In genomic region chr10:68954904-68955303, GRCh38 we compare ENCODE assay signal across 8 cellular contexts. TPM values are rescaled to one million over a fixed set of nuclear protein-coding genes. Genes with fewer than 3 reads are reported as not detected.
A peak's percentile ranks its signal among the peaks of the same experiment; 100 is the strongest.
DNase-seq lines count a peak whose midpoint lies in the region; ATAC-seq and TF ChIP-seq lines count a peak whose summit lies in the region.

No MANE protein-coding gene starts in this region.

- H3K9ac ChIP-seq in OCI-LY3 (ENCODE audit: low read length) (peak overlapping the region; percentile 94; the same call in 1 of the 2 replicates), endocrine pancreas (ENCODE audit: control insufficient read depth, insufficient read depth, low read length) (no peak overlapping the region)

- H3K9me3 Mint-ChIP-seq in activated CD8-positive, alpha-beta memory T cell treated with anti-CD3 and anti-CD28 coated beads, Interleukin-2, amount 10 ng/mL, durations not matched to agents 7 days and 5 days (ENCODE audit: low read depth), result no peaks in the 10 kb centered on the region

- H3K4me3 ChIP-seq in OCI-LY3 (ENCODE audit: low read length), result peak overlapping the region; percentile 99; the same call in 1 of the 2 replicates
- peak overlapping the region; percentile 82 for H3K4me3 ChIP-seq in endocrine pancreas (ENCODE audit: control insufficient read depth, insufficient read depth, low read length)
- H3K4me3 ChIP-seq in psoas muscle, result peak overlapping the region; percentile 99

- peak overlapping the region; percentile 67 for H3K27ac Mint-ChIP-seq in activated CD8-positive, alpha-beta memory T cell treated with anti-CD3 and anti-CD28 coated beads, Interleukin-2, amount 10 ng/mL, durations not matched to agents 7 days and 5 days

- peaks cover 25% of the 10 kb centered on the region for H3K4me1 Mint-ChIP-seq in activated CD8-positive, alpha-beta memory T cell treated with anti-CD3 and anti-CD28 coated beads, Interleukin-2, amount 10 ng/mL, durations not matched to agents 7 days and 5 days

- intact Hi-C loops in psoas muscle (cut with DNase I), result loop anchor here in 1 of 2 donors (5.0 kb wide), 1 partner anchor 32 kb away; the partner anchor contains the start of gene KIFBP

- peak overlapping the region; percentile 93 for H3K4me3 Mint-ChIP-seq in activated CD8-positive, alpha-beta memory T cell treated with anti-CD3 and anti-CD28 coated beads, Interleukin-2, amount 10 ng/mL, durations not matched to agents 7 days and 5 days

- TF ChIP-seq CTCF in OCI-LY3 (IDR thresholded peaks at IDR 0.05; ENCODE audit: low read depth, low read length), result no peak
- no peak for TF ChIP-seq CTCF in psoas muscle (IDR thresholded peaks at IDR 0.05)

- peaks cover 51% of the 10 kb centered on the region for H3K79me2 ChIP-seq in OCI-LY3 (ENCODE audit: low read length)

- H3K4me2 ChIP-seq in OCI-LY3 (ENCODE audit: low read length), result peak overlapping the region; percentile 45

- peaks cover 25% of the 10 kb centered on the region for H4K20me1 ChIP-seq in OCI-LY3 (ENCODE audit: insufficient read depth, low read length)

- H3K9me3 ChIP-seq in OCI-LY3 (ENCODE audit: insufficient read depth, low read length) (no peaks in the 10 kb centered on the region), endocrine pancreas (ENCODE audit: control insufficient read depth, low read length) (no peaks in the 10 kb centered on the region), psoas muscle (no peaks in the 10 kb centered on the region)

- H3K36me3 ChIP-seq in OCI-LY3 (replicated peaks; ENCODE audit: low read depth, low read length) (peaks cover 24% of the 10 kb centered on the region), endocrine pancreas (ENCODE audit: control insufficient read depth, insufficient read depth, low read length) (no peaks in the 10 kb centered on the region), psoas muscle (ENCODE audit: insufficient read depth in 1 of 2, low read depth in 1 of 2) (peaks cover 0 to 34% of the 10 kb centered on the region in 2 donors)

- CTCF ChIA-PET in activated CD8-positive, alpha-beta memory T cell treated with anti-CD3 and anti-CD28 coated beads, Interleukin-2, amount 10 ng/mL, durations not matched to agents 7 days and 5 days (lab: Charles Lee), result interaction anchor here (0.9 to 3.2 kb wide), 10 partner anchors 10 to 180 kb away, joined by 3 to 26 read pairs (median 6); partner anchors contain the start of gene KIFBP

- H3K27me3 Mint-ChIP-seq in activated CD8-positive, alpha-beta memory T cell treated with anti-CD3 and anti-CD28 coated beads, Interleukin-2, amount 10 ng/mL, durations not matched to agents 7 days and 5 days, result no peaks in the 10 kb centered on the region

- 89 to 94% (median 92%) methylated on average over 12 of the region's 12 CpGs for WGBS in psoas muscle, 3 donors

- H3K4me1 ChIP-seq in OCI-LY3 (ENCODE audit: low read length), result peaks cover 21% of the 10 kb centered on the region
- peaks cover 8% of the 10 kb centered on the region for H3K4me1 ChIP-seq in endocrine pancreas (ENCODE audit: control insufficient read depth, insufficient read depth, low read length)
- H3K4me1 ChIP-seq in psoas muscle, result peaks cover 23% of the 10 kb centered on the region

- no peaks in the 10 kb centered on the region for H3K27me3 ChIP-seq in OCI-LY3 (ENCODE audit: low read depth, low read length)
- no peaks in the 10 kb centered on the region for H3K27me3 ChIP-seq in endocrine pancreas (ENCODE audit: control insufficient read depth, insufficient read depth, low read length)
- no peaks in the 10 kb centered on the region for H3K27me3 ChIP-seq in psoas muscle (ENCODE audit: insufficient read depth in 3 of 3, low read length in 2 of 3)

- H2AFZ ChIP-seq in OCI-LY3 (ENCODE audit: low read depth, low read length), result no peak overlapping the region

- DNase-seq in activated CD8-positive, alpha-beta memory T cell treated with anti-CD3 and anti-CD28 coated beads, Interleukin-2, amount 10 ng/mL, durations not matched to agents 7 days and 5 days, result no peak
- DNase-seq in activated CD8-positive, alpha-beta memory T cell treated with anti-CD3 and anti-CD28 coated beads, Interleukin-2, amount 50 U/mL, for 4 hours, result no peak
- no peak for DNase-seq in psoas muscle
- no peak for DNase-seq in midbrain (lab: John Stamatoyannopoulos, UW)

- H3K27ac ChIP-seq in OCI-LY3 (ENCODE audit: low read length), result no peak overlapping the region
- no peak overlapping the region for H3K27ac ChIP-seq in psoas muscle

- H3K36me3 Mint-ChIP-seq in activated CD8-positive, alpha-beta memory T cell treated with anti-CD3 and anti-CD28 coated beads, Interleukin-2, amount 10 ng/mL, durations not matched to agents 7 days and 5 days, result peaks cover 29% of the 10 kb centered on the region

- no peak for ATAC-seq in activated CD8-positive, alpha-beta memory T cell treated with anti-CD3 and anti-CD28 coated beads, Interleukin-2, amount 10 ng/mL, durations not matched to agents 7 days and 5 days
- no peak for ATAC-seq in psoas muscle
- ATAC-seq in GM21390 (IDR thresholded peaks at IDR 0.05; ENCODE audit: unreplicated experiment), result no peak
- ATAC-seq in GM21515 (IDR thresholded peaks at IDR 0.05; ENCODE audit: unreplicated experiment), result no peak

RNA-seq across cellular contexts. Expression of gene DDX21, which starts 1.1 kb away (rescaled TPM):
- total RNA-seq in activated CD8-positive, alpha-beta memory T cell treated with anti-CD3 and anti-CD28 coated beads, Interleukin-2, amount 10 ng/mL, durations not matched to agents 7 days and 5 days, result 100 to 1,000 TPM in 1 of 2 experiments, 10 to 100 TPM in 1; 80.4 to 143 TPM
- total RNA-seq in psoas muscle, result 100 to 1,000 TPM in 1 of 4 donors, 10 to 100 TPM in 3; 30.8 to 120 (median 85.4) TPM
- 10 to 100 TPM; 31.6 to 90.6 (median 54.5) TPM for polyA plus RNA-seq in psoas muscle

RNA-seq across cellular contexts. Expression of gene KIFBP, which starts 33.7 kb away (rescaled TPM):
- 10 to 100 TPM; 16.0 to 23.1 TPM for total RNA-seq in activated CD8-positive, alpha-beta memory T cell treated with anti-CD3 and anti-CD28 coated beads, Interleukin-2, amount 10 ng/mL, durations not matched to agents 7 days and 5 days
- total RNA-seq in psoas muscle, result 10 to 100 TPM; 23.2 to 36.9 (median 32.1) TPM
- 10 to 100 TPM in 2 of 3 donors, 1 to 10 TPM in 1; 7.9 to 24.0 (median 17.9) TPM for polyA plus RNA-seq in psoas muscle

RNA-seq across cellular contexts. Expression of gene DDX50, which starts 53.8 kb away (rescaled TPM):
- total RNA-seq in activated CD8-positive, alpha-beta memory T cell treated with anti-CD3 and anti-CD28 coated beads, Interleukin-2, amount 10 ng/mL, durations not matched to agents 7 days and 5 days, result 10 to 100 TPM; 46.6 to 48.3 TPM
- 10 to 100 TPM; 19.7 to 24.7 (median 22.7) TPM for total RNA-seq in psoas muscle
- 10 to 100 TPM; 18.6 to 27.5 (median 20.2) TPM for polyA plus RNA-seq in psoas muscle
